Comparison of ENCODE assay signal across 25 cellular contexts in genomic region chr4:175280153-175280552, GRCh38.
"Had no signal": no experiment of that assay in that cellular context is flagged by ENCODE, and none has a peak within 500 bp of the region (broad histone marks: within the 10 kb centered on the region; RNA-seq: fewer than 3 reads in every experiment).

No MANE protein-coding gene starts in this region.

- H3K27me3 ChIP-seq: esophagus squamous epithelium, neutrophil, right atrium auricular region, suprapubic skin, transverse colon, upper lobe of right lung, uterus had no signal

- ATAC-seq: effector memory CD8-positive, alpha-beta T cell; mucosa of descending colon; natural killer cell treated with Interleukin-12 subunit alpha and Interleukin-12 subunit beta and Interleukin-15 and Interleukin-18, amount 100 ng/mL, for 72 hours; sciatic nerve; stimulated activated naive CD8-positive, alpha-beta T cell treated with anti-CD3 and anti-CD28 coated beads, Interleukin-15, amount 100 ng/mL, for 72 hours; upper lobe of right lung had no signal

- DNase-seq: cortex of kidney; effector memory CD8-positive, alpha-beta T cell; erythroblast; esophagus squamous epithelium; hypothalamus; mucosa of descending colon; naive B cell; stimulated activated CD4-positive, alpha-beta T cell treated with anti-CD3 and anti-CD28 coated beads, Interleukin-12 subunit alpha, Interleukin-12 subunit beta, amount 100 ng/mL, for 4 hours; stimulated activated CD4-positive, alpha-beta T cell treated with anti-CD3 and anti-CD28 coated beads, Interleukin-1b, Interleukin-23, amount 100 ng/mL, for 48 hours; stimulated activated CD4-positive, alpha-beta T cell treated with anti-CD3 and anti-CD28 coated beads, Interleukin-4, amount 100 ng/mL, for 1 hour; stimulated activated CD8-positive, alpha-beta memory T cell treated with anti-CD3 and anti-CD28 coated beads, Interleukin-4, amount 100 ng/mL, for 48 hours; stimulated activated naive CD4-positive, alpha-beta T cell; stimulated activated naive CD8-positive, alpha-beta T cell treated with anti-CD3 and anti-CD28 coated beads, Interleukin-15, amount 100 ng/mL, for 72 hours; transverse colon; upper lobe of right lung; uterus had no signal

- H3K4me2 ChIP-seq: smooth muscle cell had no signal

- H3K36me3 ChIP-seq: esophagus squamous epithelium, neutrophil, prostate gland, right atrium auricular region, suprapubic skin, transverse colon, upper lobe of right lung, uterus had no signal

- H3K27ac ChIP-seq: esophagus squamous epithelium, neutrophil, parathyroid adenoma, prostate gland, right atrium auricular region, suprapubic skin, transverse colon, upper lobe of right lung, uterus had no signal

- H3K4me1 ChIP-seq: esophagus squamous epithelium, parathyroid adenoma, prostate gland, right atrium auricular region, suprapubic skin, transverse colon, upper lobe of right lung, uterus had no signal

- H3K79me2 ChIP-seq: parathyroid adenoma had no signal

- H3K4me3 ChIP-seq: esophagus squamous epithelium, lung, mucosa of descending colon, prostate gland, right atrium auricular region, smooth muscle cell, suprapubic skin, transverse colon, upper lobe of right lung, uterus had no signal

- H3K9ac ChIP-seq: parathyroid adenoma had no signal
